Comparison of ENCODE assay signal across 1 cellular context in genomic region chr3:94441494-94441847, GRCh38.
TF ChIP-seq lines count a peak whose summit lies in the region.

No MANE protein-coding gene starts in this region.

TF ChIP-seq in A549, 52 proteins besides CTCF, POLR2A, EP300 and RAD21:
- TF ChIP-seq EHF (CRISPR knock-in tag; IDR thresholded peaks at IDR 0.05) (no peak), POLR2AphosphoS2 (conservative IDR thresholded peaks at IDR 0.05; ENCODE audit: low read length) (no peak)
